In genomic region chr6:136593748-136594490, GRCh38 we compare ENCODE assay signal across 7 cellular contexts. TPM values are rescaled to one million over a fixed set of nuclear protein-coding genes. Genes with fewer than 3 reads are reported as not detected.
DNase-seq lines count a peak whose midpoint lies in the region; ATAC-seq and TF ChIP-seq lines count a peak whose summit lies in the region.

No MANE protein-coding gene starts in this region.

- no peak for TF ChIP-seq POLR2A in uterus (IDR thresholded peaks at IDR 0.05)

- CTCF ChIA-PET in WTC11 (lab: Charles Lee) = interaction anchor here (0.8 to 1.8 kb wide), 5 partner anchors 15 to 198 kb away, joined by 3 to 6 read pairs (median 3); partner anchors contain the start of genes MAP3K5 and MAP7

- H3K27ac Mint-ChIP-seq in WTC11 = peak overlapping the region; percentile 54

- H3K27me3 Mint-ChIP-seq in WTC11 (ENCODE audit: low read depth) = peaks cover 4% of the 10 kb centered on the region; the same call in 1 of the 2 replicates

- intact Hi-C loops in uterus (cut with DNase I; ENCODE audit: low total_unique reads) = no loop called here

- peaks cover 15% of the 10 kb centered on the region for H3K9me3 Mint-ChIP-seq in WTC11

- ATAC-seq in GM21528 (IDR thresholded peaks at IDR 0.05; ENCODE audit: low FRiP score, unreplicated experiment) = peak; percentile 96
- ATAC-seq in WTC11 = peak; percentile 74

- H3K36me3 ChIP-seq in uterus = no peaks in the 10 kb centered on the region

- no peaks in the 10 kb centered on the region for H3K27me3 ChIP-seq in uterus

- peaks cover 53% of the 10 kb centered on the region for H3K4me1 Mint-ChIP-seq in WTC11

- no peak overlapping the region for H3K4me3 Mint-ChIP-seq in WTC11

- H3K27ac ChIP-seq in uterus = no peak overlapping the region

- peaks cover 22% of the 10 kb centered on the region for H3K36me3 Mint-ChIP-seq in WTC11

- H3K4me1 ChIP-seq in uterus = no peaks in the 10 kb centered on the region

- TF ChIP-seq CTCF in GM12865 (IDR thresholded peaks at IDR 0.05; ENCODE audit: insufficient read depth, low read depth, low read length, missing control alignments) (no peak), WTC11 (IDR thresholded peaks at IDR 0.05) (no peak), fibroblast of villous mesenchyme (IDR thresholded peaks at IDR 0.05; ENCODE audit: insufficient read depth, low read depth, low read length) (no peak), uterus (IDR thresholded peaks at IDR 0.05) (no peak)

- peak; percentile 94 for DNase-seq in GM12865 (ENCODE audit: low read depth)
- peak; percentile 67 for DNase-seq in HT-29 (ENCODE audit: low spot score)
- no peak for DNase-seq in WTC11 (ENCODE audit: low spot score)
- DNase-seq in fibroblast of villous mesenchyme (ENCODE audit: low read depth) = peak; percentile 98
- peak; percentile 68 for DNase-seq in smooth muscle cell of the brain vasculature (ENCODE audit: low read depth, low spot score)
- no peak for DNase-seq in uterus

- H3K9me3 ChIP-seq in uterus = no peaks in the 10 kb centered on the region

- H3K4me3 ChIP-seq in GM12865 (ENCODE audit: low read depth, low read length) = peak overlapping the region; percentile 32
- H3K4me3 ChIP-seq in fibroblast of villous mesenchyme (ENCODE audit: low read depth, low read length) = no peak overlapping the region
- H3K4me3 ChIP-seq in uterus = no peak overlapping the region

- POLR2A ChIA-PET in WTC11 (lab: Charles Lee) = no interaction called here

TF ChIP-seq in WTC11, 78 proteins besides CTCF, POLR2A, EP300 and RAD21 (continues in another document):
- no peak for TF ChIP-seq CREB1 (CRISPR knock-in tag; IDR thresholded peaks at IDR 0.05)
- TF ChIP-seq, protein P1, sequence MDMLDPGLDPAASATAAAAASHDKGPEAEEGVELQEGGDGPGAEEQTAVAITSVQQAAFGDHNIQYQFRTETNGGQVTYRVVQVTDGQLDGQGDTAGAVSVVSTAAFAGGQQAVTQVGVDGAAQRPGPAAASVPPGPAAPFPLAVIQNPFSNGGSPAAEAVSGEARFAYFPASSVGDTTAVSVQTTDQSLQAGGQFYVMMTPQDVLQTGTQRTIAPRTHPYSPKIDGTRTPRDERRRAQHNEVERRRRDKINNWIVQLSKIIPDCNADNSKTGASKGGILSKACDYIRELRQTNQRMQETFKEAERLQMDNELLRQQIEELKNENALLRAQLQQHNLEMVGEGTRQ (CRISPR knock-in tag; IDR thresholded peaks at IDR 0.05) = no peak
- TF ChIP-seq KAT7 (CRISPR knock-in tag; IDR thresholded peaks at IDR 0.05; ENCODE audit: borderline replicate concordance) = no peak
- TF ChIP-seq ATF2 (CRISPR knock-in tag; IDR thresholded peaks at IDR 0.05; ENCODE audit: borderline replicate concordance, low read depth) = no peak
- TF ChIP-seq, protein P2, sequence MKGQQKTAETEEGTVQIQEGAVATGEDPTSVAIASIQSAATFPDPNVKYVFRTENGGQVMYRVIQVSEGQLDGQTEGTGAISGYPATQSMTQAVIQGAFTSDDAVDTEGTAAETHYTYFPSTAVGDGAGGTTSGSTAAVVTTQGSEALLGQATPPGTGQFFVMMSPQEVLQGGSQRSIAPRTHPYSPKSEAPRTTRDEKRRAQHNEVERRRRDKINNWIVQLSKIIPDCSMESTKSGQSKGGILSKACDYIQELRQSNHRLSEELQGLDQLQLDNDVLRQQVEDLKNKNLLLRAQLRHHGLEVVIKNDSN (CRISPR knock-in tag; IDR thresholded peaks at IDR 0.05) = no peak
- TF ChIP-seq, protein P3, sequence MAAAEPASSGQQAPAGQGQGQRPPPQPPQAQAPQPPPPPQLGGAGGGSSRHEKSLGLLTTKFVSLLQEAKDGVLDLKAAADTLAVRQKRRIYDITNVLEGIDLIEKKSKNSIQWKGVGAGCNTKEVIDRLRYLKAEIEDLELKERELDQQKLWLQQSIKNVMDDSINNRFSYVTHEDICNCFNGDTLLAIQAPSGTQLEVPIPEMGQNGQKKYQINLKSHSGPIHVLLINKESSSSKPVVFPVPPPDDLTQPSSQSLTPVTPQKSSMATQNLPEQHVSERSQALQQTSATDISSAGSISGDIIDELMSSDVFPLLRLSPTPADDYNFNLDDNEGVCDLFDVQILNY (CRISPR knock-in tag; IDR thresholded peaks at IDR 0.05) = no peak
- TF ChIP-seq SP1 (CRISPR knock-in tag; conservative IDR thresholded peaks at IDR 0.05) = no peak
- TF ChIP-seq ARID4B (CRISPR knock-in tag; IDR thresholded peaks at IDR 0.05; ENCODE audit: borderline replicate concordance) = no peak
- no peak for TF ChIP-seq NR3C1 (CRISPR knock-in tag; conservative IDR thresholded peaks at IDR 0.05; ENCODE audit: low read depth)
- TF ChIP-seq, protein P4, sequence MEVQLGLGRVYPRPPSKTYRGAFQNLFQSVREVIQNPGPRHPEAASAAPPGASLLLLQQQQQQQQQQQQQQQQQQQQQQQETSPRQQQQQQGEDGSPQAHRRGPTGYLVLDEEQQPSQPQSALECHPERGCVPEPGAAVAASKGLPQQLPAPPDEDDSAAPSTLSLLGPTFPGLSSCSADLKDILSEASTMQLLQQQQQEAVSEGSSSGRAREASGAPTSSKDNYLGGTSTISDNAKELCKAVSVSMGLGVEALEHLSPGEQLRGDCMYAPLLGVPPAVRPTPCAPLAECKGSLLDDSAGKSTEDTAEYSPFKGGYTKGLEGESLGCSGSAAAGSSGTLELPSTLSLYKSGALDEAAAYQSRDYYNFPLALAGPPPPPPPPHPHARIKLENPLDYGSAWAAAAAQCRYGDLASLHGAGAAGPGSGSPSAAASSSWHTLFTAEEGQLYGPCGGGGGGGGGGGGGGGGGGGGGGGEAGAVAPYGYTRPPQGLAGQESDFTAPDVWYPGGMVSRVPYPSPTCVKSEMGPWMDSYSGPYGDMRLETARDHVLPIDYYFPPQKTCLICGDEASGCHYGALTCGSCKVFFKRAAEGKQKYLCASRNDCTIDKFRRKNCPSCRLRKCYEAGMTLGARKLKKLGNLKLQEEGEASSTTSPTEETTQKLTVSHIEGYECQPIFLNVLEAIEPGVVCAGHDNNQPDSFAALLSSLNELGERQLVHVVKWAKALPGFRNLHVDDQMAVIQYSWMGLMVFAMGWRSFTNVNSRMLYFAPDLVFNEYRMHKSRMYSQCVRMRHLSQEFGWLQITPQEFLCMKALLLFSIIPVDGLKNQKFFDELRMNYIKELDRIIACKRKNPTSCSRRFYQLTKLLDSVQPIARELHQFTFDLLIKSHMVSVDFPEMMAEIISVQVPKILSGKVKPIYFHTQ (CRISPR knock-in tag; IDR thresholded peaks at IDR 0.05) = no peak
- no peak for TF ChIP-seq IRF1 (CRISPR knock-in tag; IDR thresholded peaks at IDR 0.05)
- no peak for TF ChIP-seq TP53 (CRISPR knock-in tag; IDR thresholded peaks at IDR 0.05)
- TF ChIP-seq, protein P5, sequence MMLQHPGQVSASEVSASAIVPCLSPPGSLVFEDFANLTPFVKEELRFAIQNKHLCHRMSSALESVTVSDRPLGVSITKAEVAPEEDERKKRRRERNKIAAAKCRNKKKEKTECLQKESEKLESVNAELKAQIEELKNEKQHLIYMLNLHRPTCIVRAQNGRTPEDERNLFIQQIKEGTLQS (CRISPR knock-in tag; conservative IDR thresholded peaks at IDR 0.05) = no peak

RNA-seq across cellular contexts. Expression of gene MAP7, which starts 43.7 kb away (rescaled TPM):
- 42.1 and 44.6 TPM in 2 replicates for total RNA-seq in HT-29 (2014; rRNA removed; shearing (Covaris generic))
- total RNA-seq in WTC11 (2021) (56.6 to 60.5 TPM (median 59.1 TPM) in 3 replicates), fibroblast of villous mesenchyme (0.64 and 1.3 TPM in 2 replicates), uterus (1 to 10 TPM in 2 of 4 donors, under 1 TPM in 2; 0.29 to 6.8 (median 1.1) TPM)

Comparison
In these comparisons a context has a peak if more than half of its experiments do, and no peak if none do; other contexts are left out.
1. DNase-seq: peak in GM12865 (single experiment), HT-29 (single experiment), fibroblast of villous mesenchyme (single experiment) and smooth muscle cell of the brain vasculature (single experiment); none in WTC11 (single experiment) and uterus (0 of 2).